8 cellular contexts compared by ENCODE assay signal in genomic region chr4:15702941-15703403, GRCh38. TPM values are rescaled to one million over a fixed set of nuclear protein-coding genes. Genes with fewer than 3 reads are reported as not detected.
DNase-seq lines count a peak whose midpoint lies in the region; ATAC-seq, FAIRE-seq and TF ChIP-seq lines count a peak whose summit lies in the region.

TSS of gene BST1 (plus strand) at chr4:15703065. CDS start at chr4:15703145, 80 bp downstream.

- no peak for FAIRE-seq in K562 (lab: Jason Lieb, UNC)

- no peak for TF ChIP-seq POLR2A in K562 (conservative IDR thresholded peaks at IDR 0.05)

- TF ChIP-seq RAD21 in K562 (CRISPR knock-in tag; conservative IDR thresholded peaks at IDR 0.05 in 1 of 2, IDR thresholded peaks at IDR 0.05 in 1 of 2), result no peak

- ATAC-seq in HG03039 (IDR thresholded peaks at IDR 0.05; ENCODE audit: unreplicated experiment), result peak; percentile 61
- no peak for ATAC-seq in K562

- H3K4me1 ChIP-seq in K562 (replicated peaks in 1 of 2; ENCODE audit: control insufficient read depth in 2 of 2, insufficient read depth in 2 of 2, low read length in 2 of 2) (no peaks in the 10 kb centered on the region), iPS-15b (ENCODE audit: control insufficient read depth, insufficient read depth, low read length) (peaks cover 2% of the 10 kb centered on the region)

- no peak within 1 kb of the TSS for H3K4me2 ChIP-seq in K562 (ENCODE audit: insufficient read depth, low read length)

- intact Hi-C loops in K562 (cut with micrococcal nuclease), result no loop called here

- CTCF ChIA-PET in K562 (lab: Yijun Ruan, JAX; ENCODE audit: low intra/inter-chr PET ratio), result no interaction called here

- POLR2A ChIA-PET in K562 (lab: Yijun Ruan, JAX), result no interaction called here

- no peak for TF ChIP-seq CTCF in K562 (IDR thresholded peaks at IDR 0.05 in 2 of 3, conservative IDR thresholded peaks at IDR 0.05 in 1 of 3; ENCODE audit: insufficient read depth in 2 of 3, low read depth in 1 of 3, low read length in 3 of 3)

- no TSS peak for BruUV-seq in K562 (replicated peaks; lab: Mats Ljungman, UMichigan)

- H3K4me3 ChIP-seq in K562 (no peak within 1 kb of the TSS), iPS-15b (ENCODE audit: low read depth, low read length) (peak within 1 kb of the TSS; percentile 55)

- 54% methylated on average over 23 of the region's 43 CpGs for WGBS in K562 (ENCODE audit: insufficient coverage, low coverage, missing lambda C conversion rate)

- no peak within 1 kb of the TSS for H3K9ac ChIP-seq in K562 (ENCODE audit: insufficient read depth in 1 of 2, low read depth in 2 of 2, low read length in 2 of 2)
- no peak within 1 kb of the TSS for H3K9ac ChIP-seq in iPS-15b (ENCODE audit: low read depth, low read length)

- H3K9me3 ChIP-seq in K562 (replicated peaks; ENCODE audit: control insufficient read depth, insufficient read depth, low read depth, low read length) (0 out of 2 replicates have a peak, but pooled peaks cover 3% of the 10 kb centered on the region), iPS-15b (ENCODE audit: control insufficient read depth, insufficient read depth, low read length) (no peaks in the 10 kb centered on the region)

- H3K79me2 ChIP-seq in K562 (ENCODE audit: control insufficient read depth, insufficient read depth, low read length), result no peaks in the 10 kb centered on the region

- H2AFZ ChIP-seq in K562 (ENCODE audit: low read depth, low read length), result no peak within 1 kb of the TSS

- TF ChIP-seq EP300 in K562 (IDR thresholded peaks at IDR 0.05; ENCODE audit: low read length), result no peak

- H3K27me3 ChIP-seq in K562 (ENCODE audit: control insufficient read depth in 2 of 2, insufficient read depth in 2 of 2, low read length in 2 of 2), result peaks cover 0 to 8% of the 10 kb centered on the region in 2 experiments; a peak in 3 of 5 replicates
- H3K27me3 ChIP-seq in iPS-15b (ENCODE audit: control insufficient read depth, insufficient read depth, low read length), result peaks cover 5% of the 10 kb centered on the region

- H4K20me1 ChIP-seq in K562 (replicated peaks; ENCODE audit: control insufficient read depth, insufficient read depth, low read length), result no peaks in the 10 kb centered on the region

- peak; percentile 46 for DNase-seq in ELR (ENCODE audit: low read depth)
- DNase-seq in T-helper 9 cell, result peak; percentile 19
- no peak for DNase-seq in K562 (ENCODE audit: extremely low read depth in 1 of 4, low spot score in 3 of 4)
- peak; percentile 38 for DNase-seq in stimulated activated CD4-positive, alpha-beta T cell treated with anti-CD3 and anti-CD28 coated beads, Interleukin-12 subunit alpha, Interleukin-12 subunit beta, amount 100 ng/mL, for 4 hours
- no peak for DNase-seq in cerebellar nuclear complex (lab: John Stamatoyannopoulos, UW)
- no peak for DNase-seq in DMS 273 treated with DMSO at 0.1 percent for 48 hours (lab: John Stamatoyannopoulos, UW)

- H3K27ac ChIP-seq in K562 (ENCODE audit: extremely low read depth, low read depth, low read length), result no peak within 1 kb of the TSS

- in situ Hi-C loops in K562 (cut with MboI), result no loop called here

- no peaks in the 10 kb centered on the region for H3K9me1 ChIP-seq in K562 (ENCODE audit: control insufficient read depth, insufficient read depth, low read length)

- H3K36me3 ChIP-seq in K562 (ENCODE audit: control insufficient read depth, insufficient read depth, low read length), result no peaks in the 10 kb centered on the region
- no peaks in the 10 kb centered on the region for H3K36me3 ChIP-seq in iPS-15b (ENCODE audit: control insufficient read depth, insufficient read depth, low read length)

TF ChIP-seq in K562, 482 proteins besides CTCF, POLR2A, EP300 and RAD21:
- no peak for TF ChIP-seq EP400 (IDR thresholded peaks at IDR 0.05)
- no peak for TF ChIP-seq ASH1L (IDR thresholded peaks at IDR 0.05; ENCODE audit: borderline replicate concordance, low read depth, partially characterized antibody)
- TF ChIP-seq ZBTB33 (CRISPR knock-in tag; IDR thresholded peaks at IDR 0.05), result peak; percentile 34; the same call in 1 of the 2 replicates
- TF ChIP-seq ZNF311 (CRISPR knock-in tag; IDR thresholded peaks at IDR 0.05), result no peak
- TF ChIP-seq ZNF253 (CRISPR knock-in tag; conservative IDR thresholded peaks at IDR 0.05), result no peak
- TF ChIP-seq TCF15 (CRISPR knock-in tag; IDR thresholded peaks at IDR 0.05), result no peak

RNA-seq across cellular contexts. Expression of gene BST1, which starts in this region (rescaled TPM):
- not detected in 2 replicates for total RNA-seq in K562 (2011; cell fraction: chromatin; rRNA removed; ENCODE audit: low replicate concordance)
- total RNA-seq in K562 (2011; cell fraction: nucleolus; rRNA removed), result not detected in 2 replicates
- not detected in 2 replicates for total RNA-seq in K562 (2011; cell fraction: nucleoplasm; rRNA removed)
- total RNA-seq in K562 (2014; rRNA removed), result not detected in 2 replicates
- not detected in 2 replicates for total RNA-seq in K562 (2014; rRNA removed; fragmentation: Illumina TruSeq; extraction: Trizol)
- not detected in 2 replicates for total RNA-seq in K562 (2015; rRNA removed; fragmentation: Illumina TruSeq; extraction: Trizol)
- total RNA-seq in K562 (2021), result not detected in 2 replicates
- polyA plus RNA-seq in K562 (2011; rRNA removed), result 0.07 TPM in 2 replicates
- 0.04 TPM in 1 of 2 replicates, not detected in the other for polyA plus RNA-seq in K562 (2011; cell fraction: cytosol; rRNA removed)
- polyA plus RNA-seq in K562 (2011; cell fraction: nucleus; rRNA removed), result 0.20 TPM in 1 of 2 replicates, not detected in the other
- 0.12 and 0.42 TPM in 2 replicates for polyA plus RNA-seq in K562 (2012)
- polyA plus RNA-seq in K562 (2014; fragmentation: Illumina TruSeq; extraction: Trizol), result not detected in 2 replicates
- under 1 TPM; 0.04 to 0.38 TPM for polyA plus RNA-seq in K562 (2014; fragmentation: Nextera tagmentation; extraction: Ambion mirVana)
- polyA plus RNA-seq in K562 (2014; rRNA removed), result not detected in 2 replicates
- 0.39 TPM in 1 of 2 replicates, not detected in the other for polyA minus RNA-seq in K562 (2011; rRNA and poly(A)+ RNA removed)
- polyA minus RNA-seq in K562 (2011; cell fraction: cytosol; rRNA and poly(A)+ RNA removed), result not detected in 2 replicates
- not detected in 2 replicates for polyA minus RNA-seq in K562 (2011; cell fraction: nucleus; rRNA and poly(A)+ RNA removed)

Comparison
In these comparisons a context has a peak if more than half of its experiments do, and no peak if none do; other contexts are left out.
1. DNase-seq: peak in ELR (single experiment), T-helper 9 cell (single experiment) and stimulated activated CD4-positive, alpha-beta T cell treated with anti-CD3 and anti-CD28 coated beads, Interleukin-12 subunit alpha, Interleukin-12 subunit beta, amount 100 ng/mL, for 4 hours (single experiment); none in K562 (0 of 4), cerebellar nuclear complex (0 of 2) and DMS 273 treated with DMSO at 0.1 percent for 48 hours (single experiment).